In the genomic region with DNA sequence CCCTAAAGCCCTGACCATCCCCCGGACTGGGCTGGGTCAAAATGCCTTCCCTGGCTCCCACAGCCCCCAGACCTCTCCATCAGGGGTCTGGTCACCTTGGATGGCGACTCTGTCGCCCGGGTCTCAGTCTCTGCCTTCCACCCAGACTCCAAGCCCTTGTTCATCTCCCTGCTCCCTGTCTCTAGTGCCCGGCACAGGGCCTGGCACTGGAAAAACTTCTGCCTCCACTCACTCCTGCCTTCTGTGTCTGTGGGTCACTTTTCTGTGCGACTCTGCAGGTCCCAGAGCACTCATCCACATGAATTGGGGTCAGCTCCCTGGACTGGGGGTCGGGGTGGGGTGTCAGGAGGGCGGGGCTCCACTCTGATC, we compare ENCODE assay signal across 8 cellular contexts. TPM values are rescaled to one million over a fixed set of nuclear protein-coding genes. Genes with fewer than 3 reads are reported as not detected.
DNase-seq lines count a peak whose midpoint lies in the region; ATAC-seq and TF ChIP-seq lines count a peak whose summit lies in the region.

No MANE protein-coding gene starts in this region.

- H3K4me1 Mint-ChIP-seq in H9 (peaks cover 33 to 35% of the 10 kb centered on the region in 2 experiments), activated B cell treated with CpG ODN at 0.5 μM for 24 hours (peaks cover 50% of the 10 kb centered on the region), glutamatergic neuron (ENCODE audit: low read depth, unreplicated experiment) (peaks cover 36% of the 10 kb centered on the region)

- ATAC-seq in activated B cell treated with CpG ODN at 0.5 μM for 24 hours (ENCODE audit: low read depth), result no peak
- ATAC-seq in GM19023 (IDR thresholded peaks at IDR 0.05; ENCODE audit: unreplicated experiment), result no peak
- no peak for ATAC-seq in GM21737 (IDR thresholded peaks at IDR 0.05; ENCODE audit: unreplicated experiment)
- no peak for ATAC-seq in HG02610 (IDR thresholded peaks at IDR 0.05; ENCODE audit: unreplicated experiment)

- no peaks in the 10 kb centered on the region for H4K20me1 ChIP-seq in H9 (ENCODE audit: control insufficient read depth, insufficient read depth, insufficient read length)

- H3K4ac ChIP-seq in H9 (ENCODE audit: low read depth, low read length), result no peak overlapping the region

- no peak overlapping the region for H3K56ac ChIP-seq in H9 (ENCODE audit: insufficient read length, low read depth, low read length)

- WGBS in H9 (ENCODE audit: extremely low coverage, insufficient read length, low lambda C conversion rate), result no CpG with 5 or more reads among the region's 8 CpGs

- H3T11ph ChIP-seq in H9 (ENCODE audit: low read length), result no peak overlapping the region

- POLR2A ChIA-PET in activated B cell treated with CpG ODN at 0.5 μM for 24 hours (lab: Charles Lee), result interaction anchor here (0.6 to 2.9 kb wide), 6 partner anchors 9 to 1929 kb away, joined by 3 to 51 read pairs (median 6); a partner anchor contains a TSS

- H3K14ac ChIP-seq in H9 (ENCODE audit: insufficient read depth, low read length), result peak overlapping the region; percentile 87

- DNase-seq in H9 (no peak), activated B cell treated with CpG ODN at 0.5 μM for 24 hours (no peak), glutamatergic neuron (no peak), midbrain (lab: John Stamatoyannopoulos, UW) (no peak)

- peaks cover 2% of the 10 kb centered on the region; the same call in 1 of the 2 replicates for H3K4me1 ChIP-seq in H9 (ENCODE audit: insufficient read depth, low read length)
- H3K4me1 ChIP-seq in skeletal muscle satellite cell (ENCODE audit: control insufficient read depth, insufficient read depth, low read length), result peaks cover 19% of the 10 kb centered on the region

- no peak overlapping the region for H3K27ac ChIP-seq in H9 (ENCODE audit: insufficient read length, low read depth, low read length)

- no peak overlapping the region for H2BK5ac ChIP-seq in H9 (ENCODE audit: insufficient read length, low read length)

- peak overlapping the region; percentile 78 for H3K4me2 ChIP-seq in H9 (ENCODE audit: insufficient read depth, insufficient read length, low read length)
- H3K4me2 ChIP-seq in skeletal muscle satellite cell (ENCODE audit: low read length), result peak overlapping the region; percentile 98

- no peak overlapping the region for H2BK15ac ChIP-seq in H9 (ENCODE audit: low read depth, low read length)

- peaks cover 10% of the 10 kb centered on the region for H3K36me3 ChIP-seq in skeletal muscle satellite cell (ENCODE audit: insufficient read depth, low read length)

- no peak overlapping the region for H4K91ac ChIP-seq in H9 (ENCODE audit: insufficient read length, low read depth, low read length)

- peak overlapping the region; percentile 84 to 95 (median 88) for H3K27ac Mint-ChIP-seq in H9
- H3K27ac Mint-ChIP-seq in activated B cell treated with CpG ODN at 0.5 μM for 24 hours, result peak overlapping the region; percentile 95
- peak overlapping the region; percentile 93 for H3K27ac Mint-ChIP-seq in glutamatergic neuron (ENCODE audit: unreplicated experiment)

- H2BK12ac ChIP-seq in H9 (ENCODE audit: insufficient read length, low read depth, low read length), result no peak overlapping the region

- peaks cover 5 to 15% (median 11%) of the 10 kb centered on the region in 3 experiments for H3K36me3 Mint-ChIP-seq in H9 (ENCODE audit: insufficient read depth in 1 of 3, low read depth in 3 of 3)
- H3K36me3 Mint-ChIP-seq in activated B cell treated with CpG ODN at 0.5 μM for 24 hours (ENCODE audit: low read depth), result peaks cover 6% of the 10 kb centered on the region
- no peaks in the 10 kb centered on the region for H3K36me3 Mint-ChIP-seq in glutamatergic neuron (ENCODE audit: unreplicated experiment)

- H4K8ac ChIP-seq in H9 (replicated peaks; ENCODE audit: insufficient read length, low read depth, low read length), result no peak overlapping the region

- H3K79me2 ChIP-seq in H9 (ENCODE audit: insufficient read depth, low read length), result peaks cover 47% of the 10 kb centered on the region

- no peaks in the 10 kb centered on the region for H3K27me3 ChIP-seq in H9 (ENCODE audit: insufficient read depth, low read length)
- no peaks in the 10 kb centered on the region for H3K27me3 ChIP-seq in skeletal muscle satellite cell (ENCODE audit: control insufficient read depth, insufficient read depth, low read length)

- H3K23me2 ChIP-seq in H9 (ENCODE audit: insufficient read length, low read depth, low read length, poor library complexity, severe bottlenecking), result peaks cover 7% of the 10 kb centered on the region

- H3K4me3 Mint-ChIP-seq in H9, result peak overlapping the region; percentile 86 to 89
- H3K4me3 Mint-ChIP-seq in activated B cell treated with CpG ODN at 0.5 μM for 24 hours, result peak overlapping the region; percentile 91
- peak overlapping the region; percentile 89 for H3K4me3 Mint-ChIP-seq in glutamatergic neuron (ENCODE audit: unreplicated experiment)

- no peaks in the 10 kb centered on the region; the same call in 1 of the 2 replicates for H3K27me3 Mint-ChIP-seq in H9 (ENCODE audit: low read depth)
- no peaks in the 10 kb centered on the region for H3K27me3 Mint-ChIP-seq in activated B cell treated with CpG ODN at 0.5 μM for 24 hours
- H3K27me3 Mint-ChIP-seq in glutamatergic neuron (ENCODE audit: unreplicated experiment), result peaks cover 21% of the 10 kb centered on the region

- H2BK120ac ChIP-seq in H9 (ENCODE audit: low read depth, low read length, poor library complexity, severe bottlenecking), result no peak overlapping the region

- H3K9ac ChIP-seq in H9 (ENCODE audit: extremely low read depth, insufficient read length, low read length), result peak overlapping the region; percentile 83
- H3K9ac ChIP-seq in skeletal muscle satellite cell (ENCODE audit: low read depth, low read length), result peak overlapping the region; percentile 99

- no peak overlapping the region for H3K23ac ChIP-seq in H9 (ENCODE audit: insufficient read length, low read depth, low read length)

- H3K9me3 Mint-ChIP-seq in H9, result no peaks in the 10 kb centered on the region; a peak in 1 of 5 replicates
- no peaks in the 10 kb centered on the region for H3K9me3 Mint-ChIP-seq in activated B cell treated with CpG ODN at 0.5 μM for 24 hours
- peaks cover 13% of the 10 kb centered on the region for H3K9me3 Mint-ChIP-seq in glutamatergic neuron (ENCODE audit: unreplicated experiment)

- intact Hi-C loops in activated B cell treated with CpG ODN at 0.5 μM for 24 hours (cut with micrococcal nuclease), result loop anchor here (1.0 to 2.0 kb wide), 5 partner anchors 15 to 643 kb away; a partner anchor contains a TSS

- no peak overlapping the region for H2BK20ac ChIP-seq in H9 (ENCODE audit: low read depth, low read length, poor library complexity, severe bottlenecking)

- no peak overlapping the region for H3K18ac ChIP-seq in H9 (ENCODE audit: insufficient read length, low read depth, low read length)

- H4K5ac ChIP-seq in H9 (ENCODE audit: insufficient read length, low read depth, low read length), result no peak overlapping the region

- no peak overlapping the region for H2AFZ ChIP-seq in H9 (ENCODE audit: low read length)

- peaks cover 8% of the 10 kb centered on the region for H3K79me1 ChIP-seq in H9 (ENCODE audit: insufficient read depth, low read depth, low read length, poor library complexity, severe bottlenecking)

- no peak overlapping the region for H2AK5ac ChIP-seq in H9 (ENCODE audit: insufficient read length, low read length)

- H3K9me3 ChIP-seq in H9 (ENCODE audit: control insufficient read depth, low read depth, low read length), result no peaks in the 10 kb centered on the region
- H3K9me3 ChIP-seq in skeletal muscle satellite cell (replicated peaks; ENCODE audit: low read length), result no peaks in the 10 kb centered on the region

- CTCF ChIA-PET in activated B cell treated with CpG ODN at 0.5 μM for 24 hours (lab: Charles Lee), result no interaction called here

- H3K4me3 ChIP-seq in skeletal muscle satellite cell (ENCODE audit: low read length), result peak overlapping the region; percentile 98

- TF ChIP-seq CTCF in H9 (conservative IDR thresholded peaks at IDR 0.05) (no peak), activated B cell treated with CpG ODN at 0.5 μM for 24 hours (IDR thresholded peaks at IDR 0.05) (no peak), glutamatergic neuron (IDR thresholded peaks at IDR 0.05; ENCODE audit: partially characterized antibody, unreplicated experiment) (no peak)

RNA-seq across cellular contexts. Expression of a gene that starts 1.1 kb away (rescaled TPM):
- total RNA-seq in H9 (2021), result 54.6 and 55.8 TPM in 2 replicates
- total RNA-seq in activated B cell treated with CpG ODN at 0.5 μM for 24 hours, result 40.8 and 42.3 TPM in 2 replicates
- 59.7 TPM for total RNA-seq in glutamatergic neuron (ENCODE audit: unreplicated experiment)
- 27.5 and 30.2 TPM in 2 replicates for total RNA-seq in skeletal muscle satellite cell (2012; rRNA removed)

RNA-seq across cellular contexts. Expression of a gene that starts 21.1 kb away (rescaled TPM):
- total RNA-seq in H9 (2021) (48.8 and 49.7 TPM in 2 replicates), activated B cell treated with CpG ODN at 0.5 μM for 24 hours (28.1 and 32.1 TPM in 2 replicates), glutamatergic neuron (ENCODE audit: unreplicated experiment) (56.9 TPM)
- 11.9 and 15.1 TPM in 2 replicates for total RNA-seq in skeletal muscle satellite cell (2012; rRNA removed)

RNA-seq across cellular contexts. Expression of a gene that starts 55.8 kb away (rescaled TPM):
- total RNA-seq in H9 (2021), result not detected in 2 replicates
- not detected in 2 replicates for total RNA-seq in activated B cell treated with CpG ODN at 0.5 μM for 24 hours
- total RNA-seq in glutamatergic neuron (ENCODE audit: unreplicated experiment), result not detected
- total RNA-seq in skeletal muscle satellite cell (2012; rRNA removed), result not detected in 2 replicates
